In the genomic region with DNA sequence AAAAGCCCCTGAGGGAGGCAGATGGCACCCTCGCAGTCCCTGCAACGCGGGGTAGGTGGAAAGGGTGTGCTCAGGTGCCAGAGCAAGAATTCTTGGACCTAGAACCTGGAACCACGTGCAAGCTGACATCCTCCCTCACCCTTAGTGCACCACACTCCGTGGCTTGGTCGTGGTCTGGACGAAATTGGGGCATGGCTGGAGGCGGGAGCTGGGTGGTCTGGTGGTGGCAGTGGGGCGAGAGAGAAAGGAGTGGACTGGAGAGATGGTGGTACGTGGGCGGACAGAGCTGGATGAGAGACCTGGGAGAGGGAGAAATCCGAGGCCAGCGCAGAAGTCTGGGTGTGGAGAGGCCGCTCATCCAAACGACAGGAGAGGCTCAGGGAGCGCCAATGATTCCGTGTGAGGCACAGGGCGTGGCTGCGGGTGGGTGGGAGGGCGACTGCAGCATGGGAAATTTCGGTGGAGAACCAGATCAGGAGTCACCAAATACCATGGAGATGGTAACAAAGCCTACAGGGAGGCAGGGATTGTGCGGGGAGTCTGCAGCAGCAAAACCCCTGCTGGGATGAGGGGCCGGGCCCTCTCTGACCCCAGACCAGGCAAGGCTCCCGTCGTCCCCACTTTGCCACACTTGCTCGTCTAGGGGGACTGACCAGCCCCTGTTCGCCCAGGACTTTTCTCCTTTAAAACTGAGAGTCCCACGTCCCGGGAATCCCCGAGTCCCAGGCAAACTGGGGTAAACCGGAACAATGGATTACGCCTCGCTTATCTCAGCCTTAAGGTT, we compare ENCODE assay signal across 11 cellular contexts. TPM values are rescaled to one million over a fixed set of nuclear protein-coding genes. Genes with fewer than 3 reads are reported as not detected.
DNase-seq lines count a peak whose midpoint lies in the region; ATAC-seq and TF ChIP-seq lines count a peak whose summit lies in the region.
"Had no signal": no experiment of that assay in that cellular context is flagged by ENCODE, and none has a peak within 500 bp of the region (broad histone marks: within the 10 kb centered on the region; RNA-seq: fewer than 3 reads in every experiment).

No MANE protein-coding gene starts in this region.

- H2BK12ac ChIP-seq in mesenchymal stem cell (ENCODE audit: low read length in 2 of 2), result no peak overlapping the region

- H2BK120ac ChIP-seq in mesenchymal stem cell (ENCODE audit: low read depth, low read length), result no peak overlapping the region

- H3K4me3 ChIP-seq in mesenchymal stem cell (ENCODE audit: insufficient read depth in 1 of 2, low read depth in 1 of 2, low read length in 2 of 2) (peak overlapping the region in 1 of 2 experiments; percentile 70), transverse colon (peak overlapping the region in 3 of 4 donors; percentile 10 to 34 (median 23))

- ATAC-seq in Right ventricle myocardium superior (ENCODE audit: poor library complexity) (no peak), Right ventricle myocardium inferior (no peak)

- H3K79me1 ChIP-seq in mesenchymal stem cell (replicated peaks; ENCODE audit: low read length, poor library complexity, severe bottlenecking), result no peaks in the 10 kb centered on the region

- H3K4me1 Mint-ChIP-seq in activated CD4-positive, alpha-beta memory T cell treated with anti-CD3 and anti-CD28 coated beads, Interleukin-2, amount 10 ng/mL, durations not matched to agents 7 days and 5 days, result peaks cover 4% of the 10 kb centered on the region

- no peak overlapping the region for H3K18ac ChIP-seq in mesenchymal stem cell (ENCODE audit: low read depth in 1 of 2, low read length in 2 of 2)

- intact Hi-C loops in Right ventricle myocardium superior (cut with DNase I), result loop anchor here (10.0 kb wide), 2 partner anchors 154 to 284 kb away; a partner anchor contains a TSS
- intact Hi-C loops in Right ventricle myocardium inferior (cut with DNase I), result loop anchor here (1.0 to 5.0 kb wide), 3 partner anchors 286 to 691 kb away; a partner anchor contains a TSS
- intact Hi-C loops in transverse colon (cut with DNase I; ENCODE audit: low total_unique reads), result loop anchor here (5.0 kb wide), 2 partner anchors 286 to 366 kb away; a partner anchor contains a TSS

- peaks cover 0 to 3% of the 10 kb centered on the region in 2 experiments for H3K36me3 ChIP-seq in mesenchymal stem cell (ENCODE audit: control insufficient read depth in 1 of 2, insufficient read depth in 2 of 2, low read depth in 1 of 2, low read length in 2 of 2)
- no peaks in the 10 kb centered on the region for H3K36me3 ChIP-seq in transverse colon

- no peak for TF ChIP-seq CTCF in transverse colon (IDR thresholded peaks at IDR 0.05)

- H2BK5ac ChIP-seq in mesenchymal stem cell (ENCODE audit: low read depth, low read length, poor library complexity, severe bottlenecking), result no peak overlapping the region

- H3K27me3 ChIP-seq in mesenchymal stem cell (ENCODE audit: control insufficient read depth in 1 of 2, insufficient read depth in 1 of 2, low read length in 2 of 2) (peaks cover 5 to 10% of the 10 kb centered on the region in 2 experiments), transverse colon (no peaks in the 10 kb centered on the region)

- POLR2A ChIA-PET in activated CD4-positive, alpha-beta memory T cell treated with anti-CD3 and anti-CD28 coated beads, Interleukin-2, amount 10 ng/mL, durations not matched to agents 7 days and 5 days (lab: Charles Lee), result no interaction called here

- H3K9ac ChIP-seq in mesenchymal stem cell (ENCODE audit: low read length), result peak overlapping the region; percentile 91

- CTCF ChIA-PET in activated CD4-positive, alpha-beta memory T cell treated with anti-CD3 and anti-CD28 coated beads, Interleukin-2, amount 10 ng/mL, durations not matched to agents 7 days and 5 days (lab: Charles Lee), result interaction anchor here (0.6 to 1.7 kb wide), 5 partner anchors 61 to 369 kb away, joined by 3 to 13 read pairs (median 3); a partner anchor contains a TSS

- no peak for TF ChIP-seq POLR2A in transverse colon (IDR thresholded peaks at IDR 0.05)

- H3K23ac ChIP-seq in mesenchymal stem cell (ENCODE audit: low read length in 2 of 2), result no peak overlapping the region

- no peak overlapping the region for H2BK15ac ChIP-seq in mesenchymal stem cell (ENCODE audit: low read depth, poor library complexity, severe bottlenecking)

- TF ChIP-seq EP300 in transverse colon (IDR thresholded peaks at IDR 0.05; ENCODE audit: low read depth), result no peak

- H4K91ac ChIP-seq in mesenchymal stem cell (ENCODE audit: low read length), result no peak overlapping the region

- H3K9me3 ChIP-seq in mesenchymal stem cell (ENCODE audit: control insufficient read depth, low read length), result no peaks in the 10 kb centered on the region
- no peaks in the 10 kb centered on the region for H3K9me3 ChIP-seq in transverse colon

- H3K27ac ChIP-seq in mesenchymal stem cell (ENCODE audit: low read length, poor library complexity, severe bottlenecking) (no peak overlapping the region), transverse colon (no peak overlapping the region)

- peak; percentile 0 for DNase-seq in Right ventricle myocardium superior
- DNase-seq in Right ventricle myocardium inferior (ENCODE audit: missing footprints), result no peak
- peak; percentile 17 for DNase-seq in astrocyte of the hippocampus (ENCODE audit: low read depth, low spot score)
- DNase-seq in mesenchymal stem cell, result no peak
- DNase-seq in transverse colon, result no peak
- DNase-seq in central memory CD4-positive, alpha-beta T cell, result no peak
- DNase-seq in activated CD4-positive, alpha-beta T cell treated with anti-CD3 and anti-CD28 coated beads for 48 hours, result no peak
- no peak for DNase-seq in activated CD4-positive, alpha-beta memory T cell treated with anti-CD3 and anti-CD28 coated beads, Interleukin-2, amount 10 ng/mL, durations not matched to agents 7 days and 5 days
- DNase-seq: NK-92 treated with Interleukin-12 subunit alpha and Interleukin-12 subunit beta, amount 100 ng/mL, for 24 hours had no signal

- H2AFZ ChIP-seq in mesenchymal stem cell (ENCODE audit: low read depth, low read length), result no peak overlapping the region

- H3K4me3 Mint-ChIP-seq in activated CD4-positive, alpha-beta memory T cell treated with anti-CD3 and anti-CD28 coated beads, Interleukin-2, amount 10 ng/mL, durations not matched to agents 7 days and 5 days, result no peak overlapping the region

- H3K9me3 Mint-ChIP-seq in activated CD4-positive, alpha-beta memory T cell treated with anti-CD3 and anti-CD28 coated beads, Interleukin-2, amount 10 ng/mL, durations not matched to agents 7 days and 5 days, result no peaks in the 10 kb centered on the region
- H3K9me3 Mint-ChIP-seq: activated T-cell treated with anti-CD3 and anti-CD28 coated beads, Interleukin-2, amount 50 U/mL, for 4 hours had no signal

- H3K14ac ChIP-seq in mesenchymal stem cell (ENCODE audit: low read length in 2 of 2), result no peak overlapping the region

- no peaks in the 10 kb centered on the region for H3K36me3 Mint-ChIP-seq in activated CD4-positive, alpha-beta memory T cell treated with anti-CD3 and anti-CD28 coated beads, Interleukin-2, amount 10 ng/mL, durations not matched to agents 7 days and 5 days (ENCODE audit: low read depth)

- H3K27me3 Mint-ChIP-seq in activated CD4-positive, alpha-beta memory T cell treated with anti-CD3 and anti-CD28 coated beads, Interleukin-2, amount 10 ng/mL, durations not matched to agents 7 days and 5 days, result peaks cover 6% of the 10 kb centered on the region

- peak overlapping the region; percentile 43 for H4K8ac ChIP-seq in mesenchymal stem cell (ENCODE audit: low read length)

- no peak overlapping the region for H3K4ac ChIP-seq in mesenchymal stem cell (ENCODE audit: low read depth in 1 of 2, low read length in 2 of 2)

- in situ Hi-C loops in transverse colon (cut with MboI; ENCODE audit: low pct_ligation_motif_present in 1 of 4, low pct_unique_long_range_greater_than_20kb in 1 of 4, low sequenced_read_pairs in 3 of 4), result loop anchor here in 3 of 4 donors (5.0 to 25.0 kb wide), 3 partner anchors 366 to 374 kb away; no protein-coding TSS in a partner anchor

- H2AK5ac ChIP-seq in mesenchymal stem cell (ENCODE audit: low read length, severe bottlenecking), result no peak overlapping the region

- H3K4me2 ChIP-seq in mesenchymal stem cell (ENCODE audit: low read length, poor library complexity, severe bottlenecking), result peak overlapping the region; percentile 60

- H3K27ac Mint-ChIP-seq in activated CD4-positive, alpha-beta memory T cell treated with anti-CD3 and anti-CD28 coated beads, Interleukin-2, amount 10 ng/mL, durations not matched to agents 7 days and 5 days, result no peak overlapping the region

- peaks cover 30% of the 10 kb centered on the region for H3K4me1 ChIP-seq in mesenchymal stem cell (ENCODE audit: control insufficient read depth, insufficient read depth, low read depth, low read length)
- H3K4me1 ChIP-seq in transverse colon, result peaks cover 5 to 29% (median 13%) of the 10 kb centered on the region in 4 donors

- 84% methylated on average over 29 of the region's 33 CpGs for WGBS in mesenchymal stem cell
- WGBS in transverse colon (ENCODE audit: low coverage in 1 of 2), 2 donors, result 57% methylated on average over 33 of the region's 33 CpGs; no CpG with 5 or more reads in 1 of the 2 donors

RNA-seq across cellular contexts. Expression of a gene that starts 31.9 kb away (rescaled TPM):
- total RNA-seq in Right ventricle myocardium superior (not detected), Right ventricle myocardium inferior (not detected), transverse colon (under 1 TPM in 1 of 4 donors, not detected in 3; 0.48 TPM)
- polyA plus RNA-seq in mesenchymal stem cell (2013, experiment 1 of 2), result not detected
- not detected for polyA plus RNA-seq in mesenchymal stem cell (2013, experiment 2 of 2)
- not detected for total RNA-seq in activated CD4-positive, alpha-beta memory T cell treated with anti-CD3 and anti-CD28 coated beads, Interleukin-2, amount 10 ng/mL, durations not matched to agents 7 days and 5 days
- total RNA-seq: activated T-cell treated with anti-CD3 and anti-CD28 coated beads, Interleukin-2, amount 50 U/mL, for 4 hours; myocyte had no signal

Comparison
In these comparisons a context has a peak if more than half of its experiments do, and no peak if none do; other contexts are left out.
1. DNase-seq: peak in Right ventricle myocardium superior (single experiment) and astrocyte of the hippocampus (single experiment); none in Right ventricle myocardium inferior (single experiment), mesenchymal stem cell (single experiment), transverse colon (single experiment), central memory CD4-positive, alpha-beta T cell (single experiment), activated CD4-positive, alpha-beta T cell treated with anti-CD3 and anti-CD28 coated beads for 48 hours (single experiment) and activated CD4-positive, alpha-beta memory T cell treated with anti-CD3 and anti-CD28 coated beads, Interleukin-2, amount 10 ng/mL, durations not matched to agents 7 days and 5 days (single experiment).